ENCODE assay signal across 8 cellular contexts in genomic region chr5:141172381-141173204, GRCh38. TPM values are rescaled to one million over a fixed set of nuclear protein-coding genes. Genes with fewer than 3 reads are reported as not detected.
DNase-seq lines count a peak whose midpoint lies in the region; ATAC-seq and TF ChIP-seq lines count a peak whose summit lies in the region.

TSS of gene PCDHB7 (plus strand) at chr5:141172644. CDS start at chr5:141172836, 192 bp downstream.

- intact Hi-C loops in testis (cut with DNase I; ENCODE audit: low total_unique reads): no loop called here

- CTCF ChIA-PET in AG04450 (lab: Charles Lee): interaction anchor here (0.7 to 2.2 kb wide), 4 partner anchors 10 to 395 kb away, joined by 3 to 13 read pairs (median 6); partner anchors contain the start of genes PCDHB11 and PCDHB16

- H3K27ac ChIP-seq in AG04450 (ENCODE audit: low read depth, low read length): no peak within 1 kb of the TSS
- H3K27ac ChIP-seq in gastroesophageal sphincter: no peak within 1 kb of the TSS
- no peak within 1 kb of the TSS for H3K27ac ChIP-seq in testis

- no peaks in the 10 kb centered on the region for H3K27me3 ChIP-seq in AG04450 (ENCODE audit: control insufficient read depth, insufficient read depth, low read length)
- peaks cover 49% of the 10 kb centered on the region for H3K27me3 ChIP-seq in gastroesophageal sphincter
- H3K27me3 ChIP-seq in testis: no peaks in the 10 kb centered on the region

- no peak for TF ChIP-seq EP300 in gastroesophageal sphincter (IDR thresholded peaks at IDR 0.05)

- H3K9me3 ChIP-seq in AG04450 (ENCODE audit: control insufficient read depth, insufficient read depth, low read length) (peaks cover 16% of the 10 kb centered on the region), gastroesophageal sphincter (peaks cover 3 to 68% (median 3%) of the 10 kb centered on the region in 3 donors), testis (no peaks in the 10 kb centered on the region)

- H3K36me3 ChIP-seq in gastroesophageal sphincter: no peaks in the 10 kb centered on the region
- H3K36me3 ChIP-seq in testis (ENCODE audit: low read depth, missing control alignments): no peaks in the 10 kb centered on the region

- ATAC-seq in gastroesophageal sphincter (no peak), HG02973 (IDR thresholded peaks at IDR 0.05; ENCODE audit: unreplicated experiment) (no peak)

- TF ChIP-seq CTCF in AG04450 (IDR thresholded peaks at IDR 0.05; ENCODE audit: low read depth, low read length) (peak; percentile 37; the same call in 1 of the 2 replicates), GM12864 (IDR thresholded peaks at IDR 0.05; ENCODE audit: low read depth, low read length, missing control alignments) (peak; percentile 27), gastroesophageal sphincter (IDR thresholded peaks at IDR 0.05) (peak; percentile 12 to 43 (median 25)), testis (IDR thresholded peaks at IDR 0.05) (peak; percentile 39 to 54 (median 53))

- no peak within 1 kb of the TSS; the same call in 1 of the 2 replicates for H3K4me3 ChIP-seq in AG04450 (ENCODE audit: low read depth, low read length)
- no peak within 1 kb of the TSS for H3K4me3 ChIP-seq in GM12864 (ENCODE audit: low read depth, low read length)
- peak within 1 kb of the TSS in 1 of 2 donors; percentile 33 for H3K4me3 ChIP-seq in gastroesophageal sphincter
- H3K4me3 ChIP-seq in testis: peak within 1 kb of the TSS; percentile 4 to 37

- 21 to 45% methylated on average over 12 to 20 of the region's 20 CpGs for WGBS in gastroesophageal sphincter (ENCODE audit: low coverage in 1 of 2), 2 donors
- WGBS in testis, 2 donors: 14 to 27% methylated on average over 20 of the region's 20 CpGs

- DNase-seq in AG04450 (ENCODE audit: low read depth, low spot score) (no peak), GM12864 (ENCODE audit: low read depth) (no peak), SHP77 treated with DMSO at 0.1 percent for 48 hours (lab: John Stamatoyannopoulos, UW) (peak; percentile 22), testis (peak; percentile 70), cerebellar nuclear complex (lab: John Stamatoyannopoulos, UW) (no peak), NCI-H1105 (lab: John Stamatoyannopoulos, UW) (no peak)

- POLR2A ChIA-PET in AG04450 (lab: Yijun Ruan, JAX): no interaction called here

- TF ChIP-seq POLR2A in gastroesophageal sphincter (IDR thresholded peaks at IDR 0.05) (no peak), testis (IDR thresholded peaks at IDR 0.05) (no peak)

- no peaks in the 10 kb centered on the region for H3K4me1 ChIP-seq in gastroesophageal sphincter
- no peaks in the 10 kb centered on the region for H3K4me1 ChIP-seq in testis

RNA-seq across cellular contexts. Expression of gene PCDHB7, which starts in this region (rescaled TPM):
- polyA plus RNA-seq in AG04450 (2011; rRNA removed) (0.61 and 0.62 TPM in 2 replicates), testis (ENCODE audit: insufficient read depth, low read depth, low replicate concordance) (2.6 TPM)
- polyA minus RNA-seq in AG04450 (2011; rRNA and poly(A)+ RNA removed): 0.39 and 0.51 TPM in 2 replicates
- total RNA-seq in gastroesophageal sphincter (1 to 10 TPM; 1.7 to 3.0 (median 2.4) TPM), testis (1 to 10 TPM; 3.3 to 3.4 TPM)

Comparison
In these comparisons a context has a peak if more than half of its experiments do, and no peak if none do; other contexts are left out.
1. DNase-seq: peak in SHP77 treated with DMSO at 0.1 percent for 48 hours (single experiment) and testis (single experiment); none in AG04450 (single experiment), GM12864 (single experiment), cerebellar nuclear complex (0 of 2) and NCI-H1105 (single experiment).
2. H3K4me3 ChIP-seq: peak in testis (2 of 2); none in AG04450 (single experiment) and GM12864 (single experiment).
3. Peak in every context shown above with its lines, with median percentiles within 50 percentile points of each other: CTCF ChIP-seq.